1 cellular context compared by ENCODE assay signal in the genomic region with DNA sequence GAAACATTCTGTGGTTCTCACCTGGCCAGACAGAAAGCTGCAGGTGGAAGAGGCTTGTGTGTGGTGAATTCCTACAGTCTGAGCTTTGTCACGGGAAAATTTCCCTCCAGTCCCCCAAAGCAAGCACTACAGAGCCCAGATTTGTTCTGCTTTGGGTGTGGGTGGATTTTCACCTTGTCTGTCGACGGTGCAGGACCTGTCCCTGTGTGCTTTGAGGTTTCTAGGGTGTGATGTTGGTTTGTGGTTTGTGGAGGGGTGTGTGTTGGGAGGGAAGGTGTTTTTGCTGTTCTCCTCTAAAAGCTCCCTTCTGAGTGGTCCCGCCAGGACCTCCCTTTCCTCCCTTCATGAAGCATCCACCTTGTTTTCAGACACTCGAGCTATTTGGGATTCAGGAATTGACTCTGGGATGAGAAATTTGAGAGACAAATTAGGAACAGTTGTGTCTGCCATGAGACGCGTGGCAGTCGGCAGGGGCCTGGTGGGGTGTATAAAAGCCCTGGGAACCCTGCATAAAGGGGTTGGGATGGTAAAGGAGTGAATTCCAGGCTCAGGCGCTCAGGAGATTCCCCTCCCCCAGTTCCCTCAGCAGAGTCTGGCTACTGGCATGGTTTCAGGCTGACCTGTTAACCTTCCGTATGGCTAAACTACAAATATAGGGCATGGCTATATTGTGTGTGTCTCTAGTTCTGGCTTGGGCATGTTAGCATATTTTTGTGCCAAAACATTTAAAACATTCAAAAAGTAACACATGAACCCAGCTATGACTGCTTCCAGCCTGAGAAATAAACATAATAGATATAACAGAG.
TF ChIP-seq lines count a peak whose summit lies in the region.

No MANE protein-coding gene starts in this region.

TF ChIP-seq in GM12878, 131 proteins besides CTCF, POLR2A, EP300 and RAD21 (continued from another document and continues in another):
- TF ChIP-seq KAT2A (conservative IDR thresholded peaks at IDR 0.05; ENCODE audit: control insufficient read depth, low read depth, low read length), result no peak
- no peak for TF ChIP-seq HDAC2 (IDR thresholded peaks at IDR 0.05)
- no peak for TF ChIP-seq MEF2B (IDR thresholded peaks at IDR 0.05; ENCODE audit: partially characterized antibody, poor library complexity, severe bottlenecking)
- no peak for TF ChIP-seq ZNF207 (IDR thresholded peaks at IDR 0.05; ENCODE audit: borderline replicate concordance)
- peak in 1 of 2 experiments; percentile 41; a peak in 1 of 3 replicates for TF ChIP-seq EGR1 (IDR thresholded peaks at IDR 0.05; ENCODE audit: borderline replicate concordance in 1 of 2, low read depth in 2 of 2, low read length in 2 of 2)
- TF ChIP-seq, protein P1, sequence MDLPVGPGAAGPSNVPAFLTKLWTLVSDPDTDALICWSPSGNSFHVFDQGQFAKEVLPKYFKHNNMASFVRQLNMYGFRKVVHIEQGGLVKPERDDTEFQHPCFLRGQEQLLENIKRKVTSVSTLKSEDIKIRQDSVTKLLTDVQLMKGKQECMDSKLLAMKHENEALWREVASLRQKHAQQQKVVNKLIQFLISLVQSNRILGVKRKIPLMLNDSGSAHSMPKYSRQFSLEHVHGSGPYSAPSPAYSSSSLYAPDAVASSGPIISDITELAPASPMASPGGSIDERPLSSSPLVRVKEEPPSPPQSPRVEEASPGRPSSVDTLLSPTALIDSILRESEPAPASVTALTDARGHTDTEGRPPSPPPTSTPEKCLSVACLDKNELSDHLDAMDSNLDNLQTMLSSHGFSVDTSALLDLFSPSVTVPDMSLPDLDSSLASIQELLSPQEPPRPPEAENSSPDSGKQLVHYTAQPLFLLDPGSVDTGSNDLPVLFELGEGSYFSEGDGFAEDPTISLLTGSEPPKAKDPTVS (IDR thresholded peaks at IDR 0.05; ENCODE audit: low read depth, low read length), result no peak
- no peak for TF ChIP-seq WRNIP1 (IDR thresholded peaks at IDR 0.05; ENCODE audit: borderline replicate concordance, low read depth, low read length)
- TF ChIP-seq, protein P2, sequence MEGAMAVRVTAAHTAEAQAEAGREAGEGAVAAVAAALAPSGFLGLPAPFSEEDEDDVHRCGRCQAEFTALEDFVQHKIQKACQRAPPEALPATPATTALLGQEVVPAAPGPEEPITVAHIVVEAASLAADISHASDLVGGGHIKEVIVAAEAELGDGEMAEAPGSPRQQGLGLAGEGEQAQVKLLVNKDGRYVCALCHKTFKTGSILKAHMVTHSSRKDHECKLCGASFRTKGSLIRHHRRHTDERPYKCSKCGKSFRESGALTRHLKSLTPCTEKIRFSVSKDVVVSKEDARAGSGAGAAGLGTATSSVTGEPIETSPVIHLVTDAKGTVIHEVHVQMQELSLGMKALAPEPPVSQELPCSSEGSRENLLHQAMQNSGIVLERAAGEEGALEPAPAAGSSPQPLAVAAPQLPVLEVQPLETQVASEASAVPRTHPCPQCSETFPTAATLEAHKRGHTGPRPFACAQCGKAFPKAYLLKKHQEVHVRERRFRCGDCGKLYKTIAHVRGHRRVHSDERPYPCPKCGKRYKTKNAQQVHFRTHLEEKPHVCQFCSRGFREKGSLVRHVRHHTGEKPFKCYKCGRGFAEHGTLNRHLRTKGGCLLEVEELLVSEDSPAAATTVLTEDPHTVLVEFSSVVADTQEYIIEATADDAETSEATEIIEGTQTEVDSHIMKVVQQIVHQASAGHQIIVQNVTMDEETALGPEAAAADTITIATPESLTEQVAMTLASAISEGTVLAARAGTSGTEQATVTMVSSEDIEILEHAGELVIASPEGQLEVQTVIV (IDR thresholded peaks at IDR 0.05; ENCODE audit: borderline replicate concordance, partially characterized antibody), result no peak
- no peak for TF ChIP-seq TCF7 (IDR thresholded peaks at IDR 0.05; ENCODE audit: borderline replicate concordance)
- peak; percentile 78 for TF ChIP-seq IRF5 (IDR thresholded peaks at IDR 0.05; ENCODE audit: borderline replicate concordance)
- no peak for TF ChIP-seq SRF (IDR thresholded peaks at IDR 0.05; ENCODE audit: low read depth in 2 of 2, low read length in 2 of 2)
- no peak for TF ChIP-seq NFYA (IDR thresholded peaks at IDR 0.05; ENCODE audit: borderline replicate concordance, low read depth, low read length)
- TF ChIP-seq, protein P3, sequence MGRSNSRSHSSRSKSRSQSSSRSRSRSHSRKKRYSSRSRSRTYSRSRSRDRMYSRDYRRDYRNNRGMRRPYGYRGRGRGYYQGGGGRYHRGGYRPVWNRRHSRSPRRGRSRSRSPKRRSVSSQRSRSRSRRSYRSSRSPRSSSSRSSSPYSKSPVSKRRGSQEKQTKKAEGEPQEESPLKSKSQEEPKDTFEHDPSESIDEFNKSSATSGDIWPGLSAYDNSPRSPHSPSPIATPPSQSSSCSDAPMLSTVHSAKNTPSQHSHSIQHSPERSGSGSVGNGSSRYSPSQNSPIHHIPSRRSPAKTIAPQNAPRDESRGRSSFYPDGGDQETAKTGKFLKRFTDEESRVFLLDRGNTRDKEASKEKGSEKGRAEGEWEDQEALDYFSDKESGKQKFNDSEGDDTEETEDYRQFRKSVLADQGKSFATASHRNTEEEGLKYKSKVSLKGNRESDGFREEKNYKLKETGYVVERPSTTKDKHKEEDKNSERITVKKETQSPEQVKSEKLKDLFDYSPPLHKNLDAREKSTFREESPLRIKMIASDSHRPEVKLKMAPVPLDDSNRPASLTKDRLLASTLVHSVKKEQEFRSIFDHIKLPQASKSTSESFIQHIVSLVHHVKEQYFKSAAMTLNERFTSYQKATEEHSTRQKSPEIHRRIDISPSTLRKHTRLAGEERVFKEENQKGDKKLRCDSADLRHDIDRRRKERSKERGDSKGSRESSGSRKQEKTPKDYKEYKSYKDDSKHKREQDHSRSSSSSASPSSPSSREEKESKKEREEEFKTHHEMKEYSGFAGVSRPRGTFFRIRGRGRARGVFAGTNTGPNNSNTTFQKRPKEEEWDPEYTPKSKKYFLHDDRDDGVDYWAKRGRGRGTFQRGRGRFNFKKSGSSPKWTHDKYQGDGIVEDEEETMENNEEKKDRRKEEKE (IDR thresholded peaks at IDR 0.05), result no peak
- TF ChIP-seq TCF3 (IDR thresholded peaks at IDR 0.05; ENCODE audit: borderline replicate concordance, insufficient read depth, low read depth, low read length), result no peak
- no peak for TF ChIP-seq POLR2AphosphoS5 (IDR thresholded peaks at IDR 0.05; ENCODE audit: low read length)
- no peak for TF ChIP-seq GABPA (IDR thresholded peaks at IDR 0.05; ENCODE audit: low read depth)
- TF ChIP-seq CREM (IDR thresholded peaks at IDR 0.05; ENCODE audit: low read depth), result peak; percentile 39; the same call in 1 of the 2 replicates
- TF ChIP-seq EED (IDR thresholded peaks at IDR 0.05; ENCODE audit: low read depth), result no peak; the same call in 1 of the 2 replicates
- TF ChIP-seq MEF2A (IDR thresholded peaks at IDR 0.05; ENCODE audit: insufficient read depth, low read depth, low read length), result no peak
- TF ChIP-seq NR2C2 (IDR thresholded peaks at IDR 0.05; ENCODE audit: borderline replicate concordance, control insufficient read depth, insufficient read length, low read depth), result no peak
- TF ChIP-seq, protein P4, sequence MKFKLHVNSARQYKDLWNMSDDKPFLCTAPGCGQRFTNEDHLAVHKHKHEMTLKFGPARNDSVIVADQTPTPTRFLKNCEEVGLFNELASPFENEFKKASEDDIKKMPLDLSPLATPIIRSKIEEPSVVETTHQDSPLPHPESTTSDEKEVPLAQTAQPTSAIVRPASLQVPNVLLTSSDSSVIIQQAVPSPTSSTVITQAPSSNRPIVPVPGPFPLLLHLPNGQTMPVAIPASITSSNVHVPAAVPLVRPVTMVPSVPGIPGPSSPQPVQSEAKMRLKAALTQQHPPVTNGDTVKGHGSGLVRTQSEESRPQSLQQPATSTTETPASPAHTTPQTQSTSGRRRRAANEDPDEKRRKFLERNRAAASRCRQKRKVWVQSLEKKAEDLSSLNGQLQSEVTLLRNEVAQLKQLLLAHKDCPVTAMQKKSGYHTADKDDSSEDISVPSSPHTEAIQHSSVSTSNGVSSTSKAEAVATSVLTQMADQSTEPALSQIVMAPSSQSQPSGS (IDR thresholded peaks at IDR 0.05; ENCODE audit: low read length), result no peak; the same call in 1 of the 2 replicates
- TF ChIP-seq RB1 (IDR thresholded peaks at IDR 0.05; ENCODE audit: borderline replicate concordance), result no peak
- peak; percentile 79 for TF ChIP-seq BHLHE40 (IDR thresholded peaks at IDR 0.05; ENCODE audit: borderline replicate concordance in 1 of 2, low read depth in 2 of 2, low read length in 1 of 2)
- TF ChIP-seq PAX5 (IDR thresholded peaks at IDR 0.05; ENCODE audit: borderline replicate concordance, low read depth, low read length), result peak; percentile 51; the same call in 1 of the 2 replicates
- no peak for TF ChIP-seq ZNF274 (IDR thresholded peaks at IDR 0.05; ENCODE audit: insufficient read depth, insufficient read length)
- peak; percentile 64 for TF ChIP-seq RELA (IDR thresholded peaks at IDR 0.05; ENCODE audit: borderline replicate concordance, partially characterized antibody)
- TF ChIP-seq, protein P5, sequence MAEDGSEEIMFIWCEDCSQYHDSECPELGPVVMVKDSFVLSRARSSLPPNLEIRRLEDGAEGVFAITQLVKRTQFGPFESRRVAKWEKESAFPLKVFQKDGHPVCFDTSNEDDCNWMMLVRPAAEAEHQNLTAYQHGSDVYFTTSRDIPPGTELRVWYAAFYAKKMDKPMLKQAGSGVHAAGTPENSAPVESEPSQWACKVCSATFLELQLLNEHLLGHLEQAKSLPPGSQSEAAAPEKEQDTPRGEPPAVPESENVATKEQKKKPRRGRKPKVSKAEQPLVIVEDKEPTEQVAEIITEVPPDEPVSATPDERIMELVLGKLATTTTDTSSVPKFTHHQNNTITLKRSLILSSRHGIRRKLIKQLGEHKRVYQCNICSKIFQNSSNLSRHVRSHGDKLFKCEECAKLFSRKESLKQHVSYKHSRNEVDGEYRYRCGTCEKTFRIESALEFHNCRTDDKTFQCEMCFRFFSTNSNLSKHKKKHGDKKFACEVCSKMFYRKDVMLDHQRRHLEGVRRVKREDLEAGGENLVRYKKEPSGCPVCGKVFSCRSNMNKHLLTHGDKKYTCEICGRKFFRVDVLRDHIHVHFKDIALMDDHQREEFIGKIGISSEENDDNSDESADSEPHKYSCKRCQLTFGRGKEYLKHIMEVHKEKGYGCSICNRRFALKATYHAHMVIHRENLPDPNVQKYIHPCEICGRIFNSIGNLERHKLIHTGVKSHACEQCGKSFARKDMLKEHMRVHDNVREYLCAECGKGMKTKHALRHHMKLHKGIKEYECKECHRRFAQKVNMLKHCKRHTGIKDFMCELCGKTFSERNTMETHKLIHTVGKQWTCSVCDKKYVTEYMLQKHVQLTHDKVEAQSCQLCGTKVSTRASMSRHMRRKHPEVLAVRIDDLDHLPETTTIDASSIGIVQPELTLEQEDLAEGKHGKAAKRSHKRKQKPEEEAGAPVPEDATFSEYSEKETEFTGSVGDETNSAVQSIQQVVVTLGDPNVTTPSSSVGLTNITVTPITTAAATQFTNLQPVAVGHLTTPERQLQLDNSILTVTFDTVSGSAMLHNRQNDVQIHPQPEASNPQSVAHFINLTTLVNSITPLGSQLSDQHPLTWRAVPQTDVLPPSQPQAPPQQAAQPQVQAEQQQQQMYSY (CRISPR knock-in tag; IDR thresholded peaks at IDR 0.05), result no peak
- no peak for TF ChIP-seq ZNF217 (IDR thresholded peaks at IDR 0.05)
- peak; percentile 14 for TF ChIP-seq SMAD1 (IDR thresholded peaks at IDR 0.05; ENCODE audit: low read depth, partially characterized antibody)
- TF ChIP-seq TARDBP (IDR thresholded peaks at IDR 0.05; ENCODE audit: borderline replicate concordance), result 0 out of 2 replicates have a peak, but pooled peaks have one; percentile 26
- no peak for TF ChIP-seq ETV6 (conservative IDR thresholded peaks at IDR 0.05 in 1 of 2, IDR thresholded peaks at IDR 0.05 in 1 of 2; ENCODE audit: borderline replicate concordance in 1 of 2, low read depth in 1 of 2)
- TF ChIP-seq ZNF592 (IDR thresholded peaks at IDR 0.05), result no peak
- TF ChIP-seq YBX1 (IDR thresholded peaks at IDR 0.05), result no peak
- TF ChIP-seq IKZF2 (IDR thresholded peaks at IDR 0.05), result peak; percentile 78 to 84
- TF ChIP-seq SIX5 (IDR thresholded peaks at IDR 0.05; ENCODE audit: low read depth, low read length, severe bottlenecking), result no peak
- TF ChIP-seq GATAD2B (conservative IDR thresholded peaks at IDR 0.05; ENCODE audit: low read depth), result no peak; the same call in 1 of the 2 replicates
- TF ChIP-seq CBFB (IDR thresholded peaks at IDR 0.05; ENCODE audit: low read depth), result peak; percentile 82
